20 cellular contexts compared by ENCODE assay signal in genomic region chr1:38826262-38826661, GRCh38. TPM values are rescaled to one million over a fixed set of nuclear protein-coding genes. Genes with fewer than 3 reads are reported as not detected.
DNase-seq lines count a peak whose midpoint lies in the region; ATAC-seq, FAIRE-seq and TF ChIP-seq lines count a peak whose summit lies in the region.
"Had no signal": no experiment of that assay in that cellular context is flagged by ENCODE, and none has a peak within 500 bp of the region (broad histone marks: within the 10 kb centered on the region; RNA-seq: fewer than 3 reads in every experiment).

No MANE protein-coding gene starts in this region.

- peaks cover 7% of the 10 kb centered on the region for H3K27me3 ChIP-seq in bronchial epithelial cell (ENCODE audit: control insufficient read depth, insufficient read depth, low read length)

- no peak for ATAC-seq in HG02840 (IDR thresholded peaks at IDR 0.05; ENCODE audit: low FRiP score, unreplicated experiment)
- ATAC-seq: Panc1 had no signal

- no peaks in the 10 kb centered on the region for H3K4me1 ChIP-seq in HEK293 (ENCODE audit: control insufficient read depth, insufficient read depth, low read length)
- H3K4me1 ChIP-seq: Caco-2 had no signal

- no peak for TF ChIP-seq CTCF in HEK293 (tag by site-specific recombination; IDR thresholded peaks at IDR 0.05)
- TF ChIP-seq CTCF in bronchial epithelial cell (IDR thresholded peaks at IDR 0.05; ENCODE audit: insufficient read depth, low read length, severe bottlenecking), result no peak

- no peaks in the 10 kb centered on the region for H3K9me3 ChIP-seq in HEK293 (ENCODE audit: control insufficient read depth, insufficient read depth, low read depth, low read length)
- H3K9me3 ChIP-seq: Caco-2 had no signal

- no peak overlapping the region for H3K4me3 ChIP-seq in HEK293 (ENCODE audit: low read depth, low read length)
- H3K4me3 ChIP-seq in bronchial epithelial cell (ENCODE audit: low read depth, low read length), result no peak overlapping the region
- H3K4me3 ChIP-seq: SK-N-MC had no signal

- H3K36me3 ChIP-seq in HEK293 (ENCODE audit: control insufficient read depth in 2 of 2, insufficient read depth in 1 of 2, low read length in 2 of 2), result no peaks in the 10 kb centered on the region
- H3K36me3 ChIP-seq in bronchial epithelial cell (ENCODE audit: control insufficient read depth, insufficient read depth, low read length), result no peaks in the 10 kb centered on the region

- no peak overlapping the region for H3K27ac ChIP-seq in HEK293 (ENCODE audit: extremely low read depth, low read depth, low read length)
- H3K27ac ChIP-seq: SK-N-MC had no signal

- DNase-seq in NCI-H1105 (lab: John Stamatoyannopoulos, UW) (peak; percentile 45), NCI-H2107 (lab: John Stamatoyannopoulos, UW) (peak; percentile 80), bronchial epithelial cell (ENCODE audit: low read depth) (peak; percentile 14), NCI-H2081 treated with DMSO at 0.1 percent for 48 hours (lab: John Stamatoyannopoulos, UW) (no peak), cerebellar cortex (ENCODE audit: low spot score) (no peak), HPDE6-E6E7 (ENCODE audit: extremely low spot score) (no peak)
- DNase-seq: Caco-2; CD4-positive, CD25-positive, alpha-beta regulatory T cell; DMS153; NCI-H187 treated with DMSO at 0.1 percent for 48 hours; NCI-H226; NCI-H524 treated with DMSO at 0.1 percent for 48 hours had no signal

- POLR2A ChIA-PET in HEK293 (lab: Yijun Ruan, JAX), result no interaction called here

- FAIRE-seq in bronchial epithelial cell (lab: Jason Lieb, UNC), result no peak
- FAIRE-seq: H1, HTR-8/SVneo had no signal

- CTCF ChIA-PET in HEK293 (lab: Yijun Ruan, JAX), result interaction anchor here (0.6 to 0.7 kb wide), 3 partner anchors 9 to 196 kb away, joined by 3 read pairs; no protein-coding TSS in a partner anchor

TF ChIP-seq in HEK293, 187 proteins besides CTCF, POLR2A, EP300 and RAD21 (continues in another document):
- TF ChIP-seq SETDB1 (IDR thresholded peaks at IDR 0.05; ENCODE audit: insufficient read length, low read length) (no peak), OSR2 (tag by site-specific recombination; IDR thresholded peaks at IDR 0.05) (peak; percentile 86), ZNF2 (tag by site-specific recombination; IDR thresholded peaks at IDR 0.05) (0 out of 2 replicates have a peak, but pooled peaks have one; percentile 22), ZNF138 (tag by site-specific recombination; IDR thresholded peaks at IDR 0.05; ENCODE audit: borderline replicate concordance) (no peak), IKZF3 (tag by site-specific recombination; IDR thresholded peaks at IDR 0.05) (0 out of 2 replicates have a peak, but pooled peaks have one; percentile 14), ZBTB44 (tag by site-specific recombination; IDR thresholded peaks at IDR 0.05) (0 out of 2 replicates have a peak, but pooled peaks have one; percentile 13), TSHZ1 (tag by site-specific recombination; IDR thresholded peaks at IDR 0.05; ENCODE audit: borderline replicate concordance) (peak; percentile 75), ZNF600 (tag by site-specific recombination; IDR thresholded peaks at IDR 0.05) (0 out of 2 replicates have a peak, but pooled peaks have one; percentile 43), ZFP37 (tag by site-specific recombination; IDR thresholded peaks at IDR 0.05) (no peak), ZFHX2 (tag by site-specific recombination; conservative IDR thresholded peaks at IDR 0.05) (no peak), ZNF580 (tag by site-specific recombination; IDR thresholded peaks at IDR 0.05) (no peak), ZNF704 (tag by site-specific recombination; IDR thresholded peaks at IDR 0.05) (no peak), ZNF660 (tag by site-specific recombination; IDR thresholded peaks at IDR 0.05) (0 out of 2 replicates have a peak, but pooled peaks have one; percentile 17), ZEB2 (tag by site-specific recombination; IDR thresholded peaks at IDR 0.05) (peak; percentile 54; the same call in 1 of the 2 replicates), ZBTB8A (tag by site-specific recombination; IDR thresholded peaks at IDR 0.05) (no peak), TCF7L2 (IDR thresholded peaks at IDR 0.05; ENCODE audit: borderline replicate concordance, low read depth, low read length) (no peak), ATF2 (tag by site-specific recombination; IDR thresholded peaks at IDR 0.05; ENCODE audit: low read depth) (peak; percentile 54; the same call in 1 of the 2 replicates), SP7 (tag by site-specific recombination; IDR thresholded peaks at IDR 0.05) (peak; percentile 97), ZNF629 (tag by site-specific recombination; IDR thresholded peaks at IDR 0.05) (peak; percentile 67), ZNF585B (tag by site-specific recombination; IDR thresholded peaks at IDR 0.05) (no peak)

RNA-seq across cellular contexts. Expression of gene RRAGC, which starts 33.3 kb away (rescaled TPM):
- total RNA-seq in bronchial epithelial cell, result 21.0 and 23.4 TPM in 2 replicates

RNA-seq across cellular contexts. Expression of gene MYCBP, which starts 46.9 kb away (rescaled TPM):
- 11.6 and 15.8 TPM in 2 replicates for total RNA-seq in bronchial epithelial cell

RNA-seq across cellular contexts. Expression of gene GJA9, which starts 55.1 kb away (rescaled TPM):
- total RNA-seq in bronchial epithelial cell, result 0.26 TPM in 1 of 2 replicates, not detected in the other
- total RNA-seq: B cell; Caco-2; CD4-positive, CD25-positive, alpha-beta regulatory T cell; H1; LHCN-M2 had no signal

Comparison
In these comparisons a context has a peak if more than half of its experiments do, and no peak if none do; other contexts are left out.
1. DNase-seq: peak in NCI-H1105 (single experiment), NCI-H2107 (single experiment) and bronchial epithelial cell (single experiment); none in NCI-H2081 treated with DMSO at 0.1 percent for 48 hours (single experiment), cerebellar cortex (single experiment) and HPDE6-E6E7 (single experiment).